ENCODE assay signal across 14 cellular contexts in the genomic region with DNA sequence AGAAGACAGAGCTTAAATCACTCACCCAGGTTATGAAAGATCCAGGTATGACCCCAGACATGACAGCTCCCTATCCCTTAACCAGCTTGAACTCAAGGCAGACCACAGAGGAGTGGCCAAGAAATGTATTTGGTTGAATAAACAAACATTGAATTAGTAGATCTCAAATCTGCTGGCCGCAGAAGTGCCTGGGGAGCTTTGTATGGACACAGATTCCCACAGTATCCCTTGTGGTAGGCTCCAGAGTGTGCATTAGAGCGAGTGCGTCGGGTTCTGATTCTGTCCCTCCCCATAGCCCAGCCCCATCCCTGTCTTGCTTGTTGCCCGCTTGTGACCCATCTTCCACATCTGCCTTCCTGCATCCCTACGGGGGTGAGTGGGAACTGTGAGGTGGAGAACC.
DNase-seq lines count a peak whose midpoint lies in the region; ATAC-seq and TF ChIP-seq lines count a peak whose summit lies in the region.
"Had no signal": no experiment of that assay in that cellular context is flagged by ENCODE, and none has a peak within 500 bp of the region (broad histone marks: within the 10 kb centered on the region; RNA-seq: fewer than 3 reads in every experiment).

No MANE protein-coding gene starts in this region.

- DNase-seq in ELR (ENCODE audit: low read depth) (peak; percentile 74), RPMI7951 (ENCODE audit: low read depth) (peak; percentile 90), choroid plexus epithelial cell (ENCODE audit: low read depth) (peak; percentile 48), dorsolateral prefrontal cortex (no peak), DMS53 treated with DMSO at 0.1 percent for 48 hours (lab: John Stamatoyannopoulos, UW; ENCODE audit: unreplicated experiment) (no peak)
- DNase-seq: KG1; NCI-H1092; NCI-H2107; NCI-H69; NK-92 treated with Interleukin-12 subunit alpha and Interleukin-12 subunit beta, amount 100 ng/mL, for 24 hours; OCI-M1 had no signal

- intact Hi-C loops in dorsolateral prefrontal cortex (cut with DNase I): no loop called here

- no peaks in the 10 kb centered on the region for H3K4me1 ChIP-seq in mucosa of rectum (ENCODE audit: control insufficient read depth in 2 of 2, insufficient read depth in 2 of 2, low read length in 2 of 2)

- H3K27ac ChIP-seq in mucosa of rectum (ENCODE audit: low read depth in 2 of 2, low read length in 2 of 2) (peak overlapping the region; percentile 22 to 48), dorsolateral prefrontal cortex (no peak overlapping the region)

- H3K4me3 ChIP-seq in choroid plexus epithelial cell (ENCODE audit: low read depth, low read length): no peak overlapping the region
- H3K4me3 ChIP-seq in mucosa of rectum (ENCODE audit: low read length in 2 of 2): no peak overlapping the region
- no peak overlapping the region for H3K4me3 ChIP-seq in dorsolateral prefrontal cortex
- H3K4me3 ChIP-seq: GM23338 had no signal

- TF ChIP-seq CTCF in choroid plexus epithelial cell (conservative IDR thresholded peaks at IDR 0.05; ENCODE audit: low read depth, low read length) (no peak), dorsolateral prefrontal cortex (IDR thresholded peaks at IDR 0.05 in 54 of 56, conservative IDR thresholded peaks at IDR 0.05 in 2 of 56; ENCODE audit: low read depth in 1 of 56, partially characterized antibody in 56 of 56) (no peak)

- ATAC-seq in GM21360 (IDR thresholded peaks at IDR 0.05; ENCODE audit: unreplicated experiment): no peak
- ATAC-seq: GM23338 had no signal

- H3K27me3 ChIP-seq in mucosa of rectum (ENCODE audit: control insufficient read depth in 2 of 2, insufficient read depth in 2 of 2, low read length in 2 of 2) (no peaks in the 10 kb centered on the region), dorsolateral prefrontal cortex (peaks cover 0 to 47% (median 9%) of the 10 kb centered on the region in 45 donors)

- H3K9me3 ChIP-seq in mucosa of rectum (ENCODE audit: control insufficient read depth in 2 of 2, low read length in 2 of 2): no peaks in the 10 kb centered on the region

- H3K9ac ChIP-seq in mucosa of rectum (ENCODE audit: low read depth in 1 of 2, low read length in 2 of 2): no peak overlapping the region

- no peaks in the 10 kb centered on the region for H3K36me3 ChIP-seq in mucosa of rectum (ENCODE audit: control insufficient read depth in 2 of 2, insufficient read depth in 2 of 2, low read length in 2 of 2)

Comparison
In these comparisons a context has a peak if more than half of its experiments do, and no peak if none do; other contexts are left out.
1. DNase-seq: peak in ELR (single experiment), RPMI7951 (single experiment) and choroid plexus epithelial cell (single experiment); none in dorsolateral prefrontal cortex (0 of 10) and DMS53 treated with DMSO at 0.1 percent for 48 hours (single experiment).
2. H3K27ac ChIP-seq: peak in mucosa of rectum (2 of 2); none in dorsolateral prefrontal cortex (0 of 59).